Comparison of ENCODE assay signal across 10 cellular contexts in genomic region chr1:145782166-145783099, GRCh38. TPM values are rescaled to one million over a fixed set of nuclear protein-coding genes. Genes with fewer than 3 reads are reported as not detected.
A peak's percentile ranks its signal among the peaks of the same experiment; 100 is the strongest.
DNase-seq lines count a peak whose midpoint lies in the region; ATAC-seq and TF ChIP-seq lines count a peak whose summit lies in the region.
"Had no signal": no experiment of that assay in that cellular context is flagged by ENCODE, and none has a peak within 500 bp of the region (broad histone marks: within the 10 kb centered on the region; RNA-seq: fewer than 3 reads in every experiment).

No MANE protein-coding gene starts in this region.

- H3K27ac ChIP-seq in sigmoid colon = peak overlapping the region; percentile 67 to 84 (median 76)

- intact Hi-C loops in sigmoid colon (cut with DNase I) = loop anchor here (10.0 kb wide), 1 partner anchor 62 kb away; the partner anchor contains the start of gene NUDT17

- TF ChIP-seq EP300 in sigmoid colon (IDR thresholded peaks at IDR 0.05) = no peak

- 91 to 92% methylated on average over 12 of the region's 12 CpGs for WGBS in sigmoid colon, 2 donors

- in situ Hi-C loops in KBM-7 (cut with MboI; ENCODE audit: low pct_unique_long_range_greater_than_20kb, low sequenced_read_pairs) = no loop called here

- H3K9me3 ChIP-seq in sigmoid colon = no peaks in the 10 kb centered on the region

- no peaks in the 10 kb centered on the region for H3K36me3 ChIP-seq in sigmoid colon

- TF ChIP-seq CTCF in sigmoid colon (IDR thresholded peaks at IDR 0.05) = no peak

- no peaks in the 10 kb centered on the region for H3K27me3 ChIP-seq in sigmoid colon

- H3K4me1 ChIP-seq in sigmoid colon = peaks cover 0 to 56% (median 31%) of the 10 kb centered on the region in 4 donors

- H3K4me3 ChIP-seq in sigmoid colon = peak overlapping the region in 3 of 4 donors; percentile 24 to 42 (median 37)
- H3K4me3 ChIP-seq: GM12878 had no signal

- DNase-seq in GM04504 (ENCODE audit: low read depth) (peak; percentile 45), fibroblast of peridontal ligament (ENCODE audit: extremely low read depth) (peak; percentile 93), sigmoid colon (no peak), NCI-H345 treated with DMSO at 0.1 percent for 48 hours (lab: John Stamatoyannopoulos, UW; ENCODE audit: unreplicated experiment) (no peak), NCI-H2107 treated with DMSO at 0.1 percent for 48 hours (lab: John Stamatoyannopoulos, UW; ENCODE audit: unreplicated experiment) (no peak), KBM-7 (no peak)
- DNase-seq: activated gamma-delta T cell had no signal

- ATAC-seq in SK-N-SH treated with all-trans-retinoic acid at 6 μM for 48 hours = peak; percentile 85
- no peak for ATAC-seq in HG03280 (IDR thresholded peaks at IDR 0.05; ENCODE audit: unreplicated experiment)
- ATAC-seq: GM12878 had no signal

- no peak for TF ChIP-seq POLR2A in sigmoid colon (IDR thresholded peaks at IDR 0.05)

TF ChIP-seq in SK-N-SH treated with all-trans-retinoic acid at 6 μM for 48 hours, 23 proteins besides CTCF, POLR2A, EP300 and RAD21:
- TF ChIP-seq POU6F1 (CRISPR knock-in tag; IDR thresholded peaks at IDR 0.05; ENCODE audit: borderline replicate concordance, low read depth) (peak; percentile 38; the same call in 1 of the 2 replicates), RARB (CRISPR knock-in tag; IDR thresholded peaks at IDR 0.05) (0 out of 2 replicates have a peak, but pooled peaks have one; percentile 26), SNAI2 (CRISPR knock-in tag; IDR thresholded peaks at IDR 0.05) (no peak), TOX (CRISPR knock-in tag; IDR thresholded peaks at IDR 0.05; ENCODE audit: borderline replicate concordance) (peak; percentile 78; the same call in 1 of the 2 replicates)

RNA-seq across cellular contexts. Expression of gene RNF115, which starts 41.5 kb away (rescaled TPM):
- 10 to 100 TPM; 16.6 to 41.8 (median 23.1) TPM for total RNA-seq in sigmoid colon
- 1 to 10 TPM; 3.0 to 4.7 (median 3.0) TPM for polyA plus RNA-seq in sigmoid colon

RNA-seq across cellular contexts. Expression of gene POLR3C, which starts 41.6 kb away (rescaled TPM):
- total RNA-seq in sigmoid colon = 10 to 100 TPM; 18.3 to 37.7 (median 26.9) TPM
- 10 to 100 TPM in 2 of 3 donors, 1 to 10 TPM in 1; 9.0 to 16.1 (median 12.6) TPM for polyA plus RNA-seq in sigmoid colon

Comparison
In these comparisons a context has a peak if more than half of its experiments do, and no peak if none do; other contexts are left out.
1. DNase-seq: peak in GM04504 (single experiment) and fibroblast of peridontal ligament (single experiment); none in sigmoid colon (single experiment), NCI-H345 treated with DMSO at 0.1 percent for 48 hours (single experiment), NCI-H2107 treated with DMSO at 0.1 percent for 48 hours (single experiment) and KBM-7 (single experiment).